ENCODE assay signal across 1 cellular context in the genomic region with DNA sequence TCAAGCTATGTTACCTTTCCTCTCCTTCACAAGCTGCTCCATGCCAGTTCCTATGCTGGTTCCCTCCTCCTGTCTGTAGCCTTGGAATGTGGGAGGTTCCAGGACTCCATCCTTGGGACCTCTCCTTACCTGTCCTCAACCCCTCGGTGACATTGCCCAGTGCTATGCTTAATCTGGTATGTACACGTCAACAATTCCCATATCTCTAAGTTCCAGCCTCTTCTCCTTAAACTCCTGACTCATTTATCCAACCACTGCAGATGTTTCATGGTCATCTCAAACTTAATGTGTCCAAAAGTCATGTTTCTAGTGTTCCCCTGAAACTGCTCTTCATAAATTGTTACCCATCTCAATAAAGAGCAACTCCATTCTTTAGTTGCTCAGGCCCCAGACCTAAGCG.
TF ChIP-seq lines count a peak whose summit lies in the region.

No MANE protein-coding gene starts in this region.

TF ChIP-seq in K562, 482 proteins besides CTCF, POLR2A, EP300 and RAD21 (continued from another document and continues in another):
- TF ChIP-seq, protein P1, sequence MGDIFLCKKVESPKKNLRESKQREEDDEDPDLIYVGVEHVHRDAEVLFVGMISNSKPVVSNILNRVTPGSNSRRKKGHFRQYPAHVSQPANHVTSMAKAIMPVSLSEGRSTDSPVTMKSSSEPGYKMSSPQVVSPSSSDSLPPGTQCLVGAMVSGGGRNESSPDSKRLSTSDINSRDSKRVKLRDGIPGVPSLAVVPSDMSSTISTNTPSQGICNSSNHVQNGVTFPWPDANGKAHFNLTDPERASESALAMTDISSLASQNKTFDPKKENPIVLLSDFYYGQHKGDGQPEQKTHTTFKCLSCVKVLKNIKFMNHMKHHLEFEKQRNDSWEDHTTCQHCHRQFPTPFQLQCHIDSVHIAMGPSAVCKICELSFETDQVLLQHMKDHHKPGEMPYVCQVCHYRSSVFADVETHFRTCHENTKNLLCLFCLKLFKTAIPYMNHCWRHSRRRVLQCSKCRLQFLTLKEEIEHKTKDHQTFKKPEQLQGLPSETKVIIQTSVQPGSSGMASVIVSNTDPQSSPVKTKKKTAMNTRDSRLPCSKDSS (IDR thresholded peaks at IDR 0.05; ENCODE audit: low read depth, partially characterized antibody), result no peak
- TF ChIP-seq, protein P2, sequence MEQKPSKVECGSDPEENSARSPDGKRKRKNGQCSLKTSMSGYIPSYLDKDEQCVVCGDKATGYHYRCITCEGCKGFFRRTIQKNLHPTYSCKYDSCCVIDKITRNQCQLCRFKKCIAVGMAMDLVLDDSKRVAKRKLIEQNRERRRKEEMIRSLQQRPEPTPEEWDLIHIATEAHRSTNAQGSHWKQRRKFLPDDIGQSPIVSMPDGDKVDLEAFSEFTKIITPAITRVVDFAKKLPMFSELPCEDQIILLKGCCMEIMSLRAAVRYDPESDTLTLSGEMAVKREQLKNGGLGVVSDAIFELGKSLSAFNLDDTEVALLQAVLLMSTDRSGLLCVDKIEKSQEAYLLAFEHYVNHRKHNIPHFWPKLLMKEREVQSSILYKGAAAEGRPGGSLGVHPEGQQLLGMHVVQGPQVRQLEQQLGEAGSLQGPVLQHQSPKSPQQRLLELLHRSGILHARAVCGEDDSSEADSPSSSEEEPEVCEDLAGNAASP (IDR thresholded peaks at IDR 0.05), result no peak
- TF ChIP-seq MNT (conservative IDR thresholded peaks at IDR 0.05), result 0 out of 4 replicates have a peak, but pooled peaks of 1 of the 2 experiments have one; percentile 16
- no peak for TF ChIP-seq EGR1 (conservative IDR thresholded peaks at IDR 0.05)
- no peak for TF ChIP-seq ILF3 (IDR thresholded peaks at IDR 0.05; ENCODE audit: borderline replicate concordance)
- TF ChIP-seq BCLAF1 (IDR thresholded peaks at IDR 0.05; ENCODE audit: borderline replicate concordance in 1 of 2, control insufficient read depth in 1 of 2, low read depth in 2 of 2, low read length in 1 of 2), result no peak
- TF ChIP-seq PHB2 (IDR thresholded peaks at IDR 0.05; ENCODE audit: low read depth), result peak; percentile 87
- TF ChIP-seq CC2D1A (IDR thresholded peaks at IDR 0.05), result peak; percentile 82; the same call in 1 of the 2 replicates
- TF ChIP-seq MXD1 (CRISPR knock-in tag; IDR thresholded peaks at IDR 0.05; ENCODE audit: borderline replicate concordance, poor library complexity, severe bottlenecking), result no peak
- peak; percentile 35; the same call in 1 of the 2 replicates for TF ChIP-seq MIER1 (IDR thresholded peaks at IDR 0.05; ENCODE audit: low read depth)
- no peak for TF ChIP-seq SLC30A9 (CRISPR knock-in tag; IDR thresholded peaks at IDR 0.05)
- TF ChIP-seq POLR3G (IDR thresholded peaks at IDR 0.05; ENCODE audit: extremely low read depth, insufficient read length, insufficient replicate concordance), result no peak
- TF ChIP-seq DPF2 (IDR thresholded peaks at IDR 0.05), result peak; percentile 94
- TF ChIP-seq TRIM24 (IDR thresholded peaks at IDR 0.05), result peak; percentile 92 to 93
- no peak for TF ChIP-seq CREBBP (IDR thresholded peaks at IDR 0.05; ENCODE audit: low read depth, low read length)
- no peak for TF ChIP-seq HDAC8 (tag; IDR thresholded peaks at IDR 0.05)
- peak; percentile 45; the same call in 1 of the 2 replicates for TF ChIP-seq CREB3L1 (IDR thresholded peaks at IDR 0.05; ENCODE audit: borderline replicate concordance, low read depth)
- no peak for TF ChIP-seq TARDBP (IDR thresholded peaks at IDR 0.05)
- TF ChIP-seq ZNF445 (CRISPR knock-in tag; IDR thresholded peaks at IDR 0.05; ENCODE audit: low read depth), result no peak
- peak; percentile 97 for TF ChIP-seq SMARCA4 (IDR thresholded peaks at IDR 0.05)
- TF ChIP-seq, protein P3, sequence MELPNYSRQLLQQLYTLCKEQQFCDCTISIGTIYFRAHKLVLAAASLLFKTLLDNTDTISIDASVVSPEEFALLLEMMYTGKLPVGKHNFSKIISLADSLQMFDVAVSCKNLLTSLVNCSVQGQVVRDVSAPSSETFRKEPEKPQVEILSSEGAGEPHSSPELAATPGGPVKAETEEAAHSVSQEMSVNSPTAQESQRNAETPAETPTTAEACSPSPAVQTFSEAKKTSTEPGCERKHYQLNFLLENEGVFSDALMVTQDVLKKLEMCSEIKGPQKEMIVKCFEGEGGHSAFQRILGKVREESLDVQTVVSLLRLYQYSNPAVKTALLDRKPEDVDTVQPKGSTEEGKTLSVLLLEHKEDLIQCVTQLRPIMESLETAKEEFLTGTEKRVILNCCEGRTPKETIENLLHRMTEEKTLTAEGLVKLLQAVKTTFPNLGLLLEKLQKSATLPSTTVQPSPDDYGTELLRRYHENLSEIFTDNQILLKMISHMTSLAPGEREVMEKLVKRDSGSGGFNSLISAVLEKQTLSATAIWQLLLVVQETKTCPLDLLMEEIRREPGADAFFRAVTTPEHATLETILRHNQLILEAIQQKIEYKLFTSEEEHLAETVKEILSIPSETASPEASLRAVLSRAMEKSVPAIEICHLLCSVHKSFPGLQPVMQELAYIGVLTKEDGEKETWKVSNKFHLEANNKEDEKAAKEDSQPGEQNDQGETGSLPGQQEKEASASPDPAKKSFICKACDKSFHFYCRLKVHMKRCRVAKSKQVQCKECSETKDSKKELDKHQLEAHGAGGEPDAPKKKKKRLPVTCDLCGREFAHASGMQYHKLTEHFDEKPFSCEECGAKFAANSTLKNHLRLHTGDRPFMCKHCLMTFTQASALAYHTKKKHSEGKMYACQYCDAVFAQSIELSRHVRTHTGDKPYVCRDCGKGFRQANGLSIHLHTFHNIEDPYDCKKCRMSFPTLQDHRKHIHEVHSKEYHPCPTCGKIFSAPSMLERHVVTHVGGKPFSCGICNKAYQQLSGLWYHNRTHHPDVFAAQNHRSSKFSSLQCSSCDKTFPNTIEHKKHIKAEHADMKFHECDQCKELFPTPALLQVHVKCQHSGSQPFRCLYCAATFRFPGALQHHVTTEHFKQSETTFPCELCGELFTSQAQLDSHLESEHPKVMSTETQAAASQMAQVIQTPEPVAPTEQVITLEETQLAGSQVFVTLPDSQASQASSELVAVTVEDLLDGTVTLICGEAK (IDR thresholded peaks at IDR 0.05), result no peak
- TF ChIP-seq, protein P3 (CRISPR knock-in tag; IDR thresholded peaks at IDR 0.05), result no peak
- TF ChIP-seq ZNF232 (CRISPR knock-in tag; IDR thresholded peaks at IDR 0.05), result no peak
- TF ChIP-seq PHB (CRISPR knock-in tag; IDR thresholded peaks at IDR 0.05), result no peak
- no peak for TF ChIP-seq ZSCAN29 (IDR thresholded peaks at IDR 0.05)
- TF ChIP-seq KLF10 (CRISPR knock-in tag; IDR thresholded peaks at IDR 0.05), result no peak
- peak; percentile 85 for TF ChIP-seq NFIC (IDR thresholded peaks at IDR 0.05)
- TF ChIP-seq MTA2 (IDR thresholded peaks at IDR 0.05; ENCODE audit: low read depth), result peak; percentile 96
- no peak for TF ChIP-seq CHD4 (IDR thresholded peaks at IDR 0.05; ENCODE audit: insufficient read depth, insufficient replicate concordance, low read depth, low read length, poor library complexity, severe bottlenecking)
- TF ChIP-seq, protein P4, sequence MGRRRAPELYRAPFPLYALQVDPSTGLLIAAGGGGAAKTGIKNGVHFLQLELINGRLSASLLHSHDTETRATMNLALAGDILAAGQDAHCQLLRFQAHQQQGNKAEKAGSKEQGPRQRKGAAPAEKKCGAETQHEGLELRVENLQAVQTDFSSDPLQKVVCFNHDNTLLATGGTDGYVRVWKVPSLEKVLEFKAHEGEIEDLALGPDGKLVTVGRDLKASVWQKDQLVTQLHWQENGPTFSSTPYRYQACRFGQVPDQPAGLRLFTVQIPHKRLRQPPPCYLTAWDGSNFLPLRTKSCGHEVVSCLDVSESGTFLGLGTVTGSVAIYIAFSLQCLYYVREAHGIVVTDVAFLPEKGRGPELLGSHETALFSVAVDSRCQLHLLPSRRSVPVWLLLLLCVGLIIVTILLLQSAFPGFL (CRISPR knock-in tag; IDR thresholded peaks at IDR 0.05), result no peak
- TF ChIP-seq MEIS2 (IDR thresholded peaks at IDR 0.05; ENCODE audit: partially characterized antibody), result peak; percentile 67
- no peak for TF ChIP-seq ZNF217 (CRISPR knock-in tag; IDR thresholded peaks at IDR 0.05)
- TF ChIP-seq BMI1 (IDR thresholded peaks at IDR 0.05; ENCODE audit: low read length), result no peak
- TF ChIP-seq HNRNPUL1 (IDR thresholded peaks at IDR 0.05; ENCODE audit: low read length), result no peak
